ENCODE assay signal across 2 cellular contexts in the genomic region with DNA sequence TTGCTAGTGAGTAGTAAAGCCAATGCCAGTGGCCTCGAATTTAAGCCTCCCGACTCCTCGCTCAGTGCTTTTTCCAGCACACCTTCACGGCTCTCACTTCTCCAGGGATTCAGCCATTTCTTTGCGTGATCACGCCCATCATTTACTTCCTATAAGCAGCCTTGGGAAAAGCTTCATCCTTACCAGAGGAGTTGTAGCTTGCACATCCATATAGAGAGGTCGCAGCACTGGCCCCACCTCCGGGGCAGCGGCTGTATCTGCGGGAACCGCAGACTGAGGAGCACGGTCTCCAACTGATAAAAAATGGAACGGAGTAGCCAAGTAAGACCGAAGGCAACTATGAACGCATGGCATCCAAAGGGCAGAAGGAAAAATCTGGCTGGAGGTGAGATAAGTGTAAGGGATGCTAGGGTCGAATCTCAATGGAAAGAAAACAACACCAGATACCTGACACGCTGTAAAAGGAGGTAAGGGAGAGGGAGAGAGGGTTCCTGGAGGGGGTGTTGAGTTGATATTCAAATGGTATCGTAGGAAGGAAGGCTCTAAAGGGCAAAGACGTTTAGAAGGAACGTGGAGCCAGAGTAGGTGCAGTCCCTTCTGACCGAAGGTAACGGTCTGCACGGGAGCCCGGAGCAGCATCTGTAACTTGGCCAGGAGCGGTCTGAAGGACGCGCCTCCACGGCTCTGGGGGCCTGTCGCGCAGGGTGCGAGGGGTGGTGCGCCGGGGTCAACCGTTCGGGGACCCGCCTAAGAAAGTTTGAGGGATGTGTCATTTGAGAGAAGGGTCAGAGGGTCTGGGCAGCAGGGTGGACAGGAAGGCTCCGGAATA.
TF ChIP-seq lines count a peak whose summit lies in the region.

No MANE protein-coding gene starts in this region.

TF ChIP-seq in HEK293, 187 proteins besides CTCF, POLR2A, EP300 and RAD21 (continued from another document and continues in another):
- TF ChIP-seq, protein P1, sequence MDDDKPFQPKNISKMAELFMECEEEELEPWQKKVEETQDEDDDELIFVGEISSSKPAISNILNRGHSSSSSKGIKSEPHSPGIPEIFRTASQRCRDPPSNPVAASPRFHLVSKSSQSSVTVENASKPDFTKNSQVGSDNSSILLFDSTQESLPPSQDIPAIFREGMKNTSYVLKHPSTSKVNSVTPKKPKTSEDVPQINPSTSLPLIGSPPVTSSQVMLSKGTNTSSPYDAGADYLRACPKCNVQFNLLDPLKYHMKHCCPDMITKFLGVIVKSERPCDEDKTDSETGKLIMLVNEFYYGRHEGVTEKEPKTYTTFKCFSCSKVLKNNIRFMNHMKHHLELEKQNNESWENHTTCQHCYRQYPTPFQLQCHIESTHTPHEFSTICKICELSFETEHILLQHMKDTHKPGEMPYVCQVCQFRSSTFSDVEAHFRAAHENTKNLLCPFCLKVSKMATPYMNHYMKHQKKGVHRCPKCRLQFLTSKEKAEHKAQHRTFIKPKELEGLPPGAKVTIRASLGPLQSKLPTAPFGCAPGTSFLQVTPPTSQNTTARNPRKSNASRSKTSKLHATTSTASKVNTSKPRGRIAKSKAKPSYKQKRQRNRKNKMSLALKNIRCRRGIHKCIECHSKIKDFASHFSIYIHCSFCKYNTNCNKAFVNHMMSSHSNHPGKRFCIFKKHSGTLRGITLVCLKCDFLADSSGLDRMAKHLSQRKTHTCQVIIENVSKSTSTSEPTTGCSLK (tag by site-specific recombination; IDR thresholded peaks at IDR 0.05): 0 out of 2 replicates have a peak, but pooled peaks have one; percentile 45
- TF ChIP-seq PRDM6 (tag by site-specific recombination; IDR thresholded peaks at IDR 0.05) (no peak), ZBTB8A (tag by site-specific recombination; IDR thresholded peaks at IDR 0.05) (no peak), ZNF138 (tag by site-specific recombination; IDR thresholded peaks at IDR 0.05; ENCODE audit: borderline replicate concordance) (no peak), PRDM1 (tag by site-specific recombination; IDR thresholded peaks at IDR 0.05) (peak; percentile 27; the same call in 1 of the 2 replicates), MYNN (tag by site-specific recombination; IDR thresholded peaks at IDR 0.05; ENCODE audit: borderline replicate concordance) (no peak), HOXC10 (CRISPR knock-in tag; IDR thresholded peaks at IDR 0.05) (no peak), ZNF112 (tag by site-specific recombination; IDR thresholded peaks at IDR 0.05) (no peak), ZFP37 (tag by site-specific recombination; IDR thresholded peaks at IDR 0.05) (no peak), SETDB1 (IDR thresholded peaks at IDR 0.05; ENCODE audit: insufficient read length, low read length) (no peak), ZNF664 (tag by site-specific recombination; IDR thresholded peaks at IDR 0.05) (no peak), ZNF629 (tag by site-specific recombination; IDR thresholded peaks at IDR 0.05) (no peak), ZNF521 (tag by site-specific recombination; IDR thresholded peaks at IDR 0.05) (no peak), ZNF610 (tag by site-specific recombination; IDR thresholded peaks at IDR 0.05; ENCODE audit: borderline replicate concordance) (no peak), HOXD13 (CRISPR knock-in tag; IDR thresholded peaks at IDR 0.05; ENCODE audit: borderline replicate concordance) (no peak), ZFHX2 (tag by site-specific recombination; conservative IDR thresholded peaks at IDR 0.05) (no peak), SCRT1 (tag by site-specific recombination; IDR thresholded peaks at IDR 0.05; ENCODE audit: borderline replicate concordance) (no peak), ZNF626 (tag by site-specific recombination; IDR thresholded peaks at IDR 0.05) (no peak)
- TF ChIP-seq, protein P2, sequence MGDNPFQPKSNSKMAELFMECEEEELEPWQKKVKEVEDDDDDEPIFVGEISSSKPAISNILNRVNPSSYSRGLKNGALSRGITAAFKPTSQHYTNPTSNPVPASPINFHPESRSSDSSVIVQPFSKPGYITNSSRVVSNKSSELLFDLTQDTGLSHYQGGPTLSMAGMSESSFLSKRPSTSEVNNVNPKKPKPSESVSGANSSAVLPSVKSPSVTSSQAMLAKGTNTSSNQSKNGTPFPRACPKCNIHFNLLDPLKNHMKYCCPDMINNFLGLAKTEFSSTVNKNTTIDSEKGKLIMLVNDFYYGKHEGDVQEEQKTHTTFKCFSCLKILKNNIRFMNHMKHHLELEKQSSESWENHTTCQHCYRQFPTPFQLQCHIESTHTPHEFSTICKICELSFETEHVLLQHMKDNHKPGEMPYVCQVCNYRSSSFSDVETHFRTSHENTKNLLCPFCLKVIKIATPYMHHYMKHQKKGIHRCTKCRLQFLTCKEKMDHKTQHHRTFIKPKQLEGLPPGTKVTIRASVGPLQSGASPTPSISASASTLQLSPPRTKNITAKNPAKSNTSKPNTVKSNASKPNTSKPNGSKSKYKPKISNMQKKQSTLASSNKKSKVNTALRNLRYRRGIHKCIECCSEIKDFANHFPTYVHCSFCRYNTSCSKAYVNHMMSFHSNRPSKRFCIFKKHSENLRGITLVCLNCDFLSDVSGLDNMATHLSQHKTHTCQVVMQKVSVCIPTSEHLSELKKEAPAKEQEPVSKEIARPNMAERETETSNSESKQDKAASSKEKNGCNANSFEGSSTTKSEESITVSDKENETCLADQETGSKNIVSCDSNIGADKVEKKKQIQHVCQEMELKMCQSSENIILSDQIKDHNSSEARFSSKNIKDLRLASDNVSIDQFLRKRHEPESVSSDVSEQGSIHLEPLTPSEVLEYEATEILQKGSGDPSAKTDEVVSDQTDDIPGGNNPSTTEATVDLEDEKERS (tag by site-specific recombination; IDR thresholded peaks at IDR 0.05): no peak
- TF ChIP-seq, protein P3, sequence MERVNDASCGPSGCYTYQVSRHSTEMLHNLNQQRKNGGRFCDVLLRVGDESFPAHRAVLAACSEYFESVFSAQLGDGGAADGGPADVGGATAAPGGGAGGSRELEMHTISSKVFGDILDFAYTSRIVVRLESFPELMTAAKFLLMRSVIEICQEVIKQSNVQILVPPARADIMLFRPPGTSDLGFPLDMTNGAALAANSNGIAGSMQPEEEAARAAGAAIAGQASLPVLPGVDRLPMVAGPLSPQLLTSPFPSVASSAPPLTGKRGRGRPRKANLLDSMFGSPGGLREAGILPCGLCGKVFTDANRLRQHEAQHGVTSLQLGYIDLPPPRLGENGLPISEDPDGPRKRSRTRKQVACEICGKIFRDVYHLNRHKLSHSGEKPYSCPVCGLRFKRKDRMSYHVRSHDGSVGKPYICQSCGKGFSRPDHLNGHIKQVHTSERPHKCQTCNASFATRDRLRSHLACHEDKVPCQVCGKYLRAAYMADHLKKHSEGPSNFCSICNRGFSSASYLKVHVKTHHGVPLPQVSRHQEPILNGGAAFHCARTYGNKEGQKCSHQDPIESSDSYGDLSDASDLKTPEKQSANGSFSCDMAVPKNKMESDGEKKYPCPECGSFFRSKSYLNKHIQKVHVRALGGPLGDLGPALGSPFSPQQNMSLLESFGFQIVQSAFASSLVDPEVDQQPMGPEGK (tag by site-specific recombination; IDR thresholded peaks at IDR 0.05): no peak

TF ChIP-seq in HepG2, 621 proteins besides CTCF, POLR2A, EP300 and RAD21 (continued from another document and continues in another):
- TF ChIP-seq RARA (CRISPR knock-in tag; IDR thresholded peaks at IDR 0.05): no peak
- TF ChIP-seq ZNF20 (CRISPR knock-in tag; IDR thresholded peaks at IDR 0.05): no peak
- TF ChIP-seq KLF6 (CRISPR knock-in tag; IDR thresholded peaks at IDR 0.05): no peak
- no peak for TF ChIP-seq KDM5B (CRISPR knock-in tag; IDR thresholded peaks at IDR 0.05; ENCODE audit: borderline replicate concordance)
- no peak for TF ChIP-seq THAP9 (CRISPR knock-in tag; IDR thresholded peaks at IDR 0.05; ENCODE audit: borderline replicate concordance)
- TF ChIP-seq EED (CRISPR knock-in tag; IDR thresholded peaks at IDR 0.05): no peak
- no peak for TF ChIP-seq SYNCRIP (IDR thresholded peaks at IDR 0.05; ENCODE audit: insufficient read depth, low read depth, low read length)
- no peak for TF ChIP-seq BHLHE40 (IDR thresholded peaks at IDR 0.05; ENCODE audit: low read length)
- no peak for TF ChIP-seq MLXIP (CRISPR knock-in tag; IDR thresholded peaks at IDR 0.05; ENCODE audit: borderline replicate concordance)
- no peak for TF ChIP-seq ZNF326 (CRISPR knock-in tag; IDR thresholded peaks at IDR 0.05; ENCODE audit: borderline replicate concordance)
- TF ChIP-seq ZNF512 (CRISPR knock-in tag; IDR thresholded peaks at IDR 0.05): peak; percentile 10; the same call in 1 of the 2 replicates
- no peak for TF ChIP-seq CBX5 (CRISPR knock-in tag; IDR thresholded peaks at IDR 0.05; ENCODE audit: borderline replicate concordance)
- no peak for TF ChIP-seq FOXK2 (IDR thresholded peaks at IDR 0.05)
- TF ChIP-seq, protein P4, sequence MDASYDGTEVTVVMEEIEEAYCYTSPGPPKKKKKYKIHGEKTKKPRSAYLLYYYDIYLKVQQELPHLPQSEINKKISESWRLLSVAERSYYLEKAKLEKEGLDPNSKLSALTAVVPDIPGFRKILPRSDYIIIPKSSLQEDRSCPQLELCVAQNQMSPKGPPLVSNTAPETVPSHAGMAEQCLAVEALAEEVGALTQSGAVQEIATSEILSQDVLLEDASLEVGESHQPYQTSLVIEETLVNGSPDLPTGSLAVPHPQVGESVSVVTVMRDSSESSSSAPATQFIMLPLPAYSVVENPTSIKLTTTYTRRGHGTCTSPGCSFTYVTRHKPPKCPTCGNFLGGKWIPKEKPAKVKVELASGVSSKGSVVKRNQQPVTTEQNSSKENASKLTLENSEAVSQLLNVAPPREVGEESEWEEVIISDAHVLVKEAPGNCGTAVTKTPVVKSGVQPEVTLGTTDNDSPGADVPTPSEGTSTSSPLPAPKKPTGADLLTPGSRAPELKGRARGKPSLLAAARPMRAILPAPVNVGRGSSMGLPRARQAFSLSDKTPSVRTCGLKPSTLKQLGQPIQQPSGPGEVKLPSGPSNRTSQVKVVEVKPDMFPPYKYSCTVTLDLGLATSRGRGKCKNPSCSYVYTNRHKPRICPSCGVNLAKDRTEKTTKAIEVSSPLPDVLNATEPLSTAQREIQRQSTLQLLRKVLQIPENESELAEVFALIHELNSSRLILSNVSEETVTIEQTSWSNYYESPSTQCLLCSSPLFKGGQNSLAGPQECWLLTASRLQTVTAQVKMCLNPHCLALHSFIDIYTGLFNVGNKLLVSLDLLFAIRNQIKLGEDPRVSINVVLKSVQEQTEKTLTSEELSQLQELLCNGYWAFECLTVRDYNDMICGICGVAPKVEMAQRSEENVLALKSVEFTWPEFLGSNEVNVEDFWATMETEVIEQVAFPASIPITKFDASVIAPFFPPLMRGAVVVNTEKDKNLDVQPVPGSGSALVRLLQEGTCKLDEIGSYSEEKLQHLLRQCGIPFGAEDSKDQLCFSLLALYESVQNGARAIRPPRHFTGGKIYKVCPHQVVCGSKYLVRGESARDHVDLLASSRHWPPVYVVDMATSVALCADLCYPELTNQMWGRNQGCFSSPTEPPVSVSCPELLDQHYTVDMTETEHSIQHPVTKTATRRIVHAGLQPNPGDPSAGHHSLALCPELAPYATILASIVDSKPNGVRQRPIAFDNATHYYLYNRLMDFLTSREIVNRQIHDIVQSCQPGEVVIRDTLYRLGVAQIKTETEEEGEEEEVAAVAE (CRISPR knock-in tag; IDR thresholded peaks at IDR 0.05; ENCODE audit: borderline replicate concordance): no peak
- TF ChIP-seq FOXC1 (CRISPR knock-in tag; IDR thresholded peaks at IDR 0.05; ENCODE audit: borderline replicate concordance): no peak
- no peak for TF ChIP-seq ZNF558 (CRISPR knock-in tag; IDR thresholded peaks at IDR 0.05; ENCODE audit: borderline replicate concordance)
- no peak for TF ChIP-seq RFXANK (CRISPR knock-in tag; IDR thresholded peaks at IDR 0.05)
- no peak; the same call in 1 of the 2 replicates for TF ChIP-seq FOXA3 (CRISPR knock-in tag; IDR thresholded peaks at IDR 0.05)
- TF ChIP-seq POGZ (CRISPR knock-in tag; IDR thresholded peaks at IDR 0.05): no peak
- no peak for TF ChIP-seq MAFG (CRISPR knock-in tag; IDR thresholded peaks at IDR 0.05)
- no peak for TF ChIP-seq ZC3H13 (CRISPR knock-in tag; IDR thresholded peaks at IDR 0.05)
- TF ChIP-seq NFATC3 (CRISPR knock-in tag; IDR thresholded peaks at IDR 0.05): no peak
